Comparison of ENCODE assay signal across 8 cellular contexts in the genomic region with DNA sequence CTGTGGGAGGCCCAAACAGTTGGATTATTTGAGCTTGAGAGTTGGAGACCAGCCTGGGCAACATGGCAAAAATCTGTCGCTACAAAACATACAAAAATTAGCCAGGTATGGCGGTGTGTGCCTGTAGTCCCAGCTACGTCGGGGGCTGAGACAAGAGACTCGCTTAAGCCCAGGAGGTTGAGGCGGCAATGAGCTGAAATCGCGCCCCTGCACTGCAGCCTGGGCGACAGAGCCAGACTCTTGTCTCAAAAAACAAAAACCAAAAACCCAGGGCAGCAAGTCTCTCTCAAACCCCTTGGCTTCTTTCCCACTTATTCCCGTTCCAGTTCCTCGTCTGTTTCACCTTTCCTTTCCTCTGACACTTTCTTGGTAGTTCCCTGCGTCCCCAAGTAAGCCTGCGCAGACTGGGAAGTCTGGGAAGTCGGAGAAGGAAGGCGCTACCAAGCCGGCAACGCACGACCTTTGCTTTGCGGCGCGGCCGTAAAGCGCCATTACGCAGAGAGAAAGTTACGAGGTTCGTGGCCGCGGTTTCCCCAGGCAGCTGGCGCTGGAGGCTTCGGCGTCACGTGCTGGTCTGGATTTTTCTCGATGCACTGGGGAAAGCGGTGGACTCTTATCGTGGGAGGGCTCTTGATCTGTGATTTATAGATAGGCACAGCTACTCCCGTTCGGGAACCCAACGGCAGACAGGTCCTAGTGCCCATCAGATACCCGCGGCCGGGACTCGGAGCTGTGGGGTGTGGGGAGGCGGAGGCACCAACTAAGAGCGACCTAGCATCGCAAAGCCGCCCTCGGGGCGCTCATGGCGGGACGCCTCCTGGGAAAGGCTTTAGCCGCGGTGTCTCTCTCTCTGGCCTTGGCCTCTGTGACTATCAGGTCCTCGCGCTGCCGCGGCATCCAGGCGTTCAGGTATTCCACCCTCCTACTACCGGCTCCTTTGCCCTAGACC. TPM values are rescaled to one million over a fixed set of nuclear protein-coding genes. Genes with fewer than 3 reads are reported as not detected.
DNase-seq lines count a peak whose midpoint lies in the region; ATAC-seq and TF ChIP-seq lines count a peak whose summit lies in the region.

A gene with protein sequence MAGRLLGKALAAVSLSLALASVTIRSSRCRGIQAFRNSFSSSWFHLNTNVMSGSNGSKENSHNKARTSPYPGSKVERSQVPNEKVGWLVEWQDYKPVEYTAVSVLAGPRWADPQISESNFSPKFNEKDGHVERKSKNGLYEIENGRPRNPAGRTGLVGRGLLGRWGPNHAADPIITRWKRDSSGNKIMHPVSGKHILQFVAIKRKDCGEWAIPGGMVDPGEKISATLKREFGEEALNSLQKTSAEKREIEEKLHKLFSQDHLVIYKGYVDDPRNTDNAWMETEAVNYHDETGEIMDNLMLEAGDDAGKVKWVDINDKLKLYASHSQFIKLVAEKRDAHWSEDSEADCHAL (plus strand): TSS at position 470 of the 949 bp plus-strand sequence. CDS start 333 bp downstream, at position 803.

- H3K4me1 ChIP-seq in KMS-11 (ENCODE audit: low read depth, poor library complexity, severe bottlenecking) (peaks cover 20% of the 10 kb centered on the region), Peyer's patch (peaks cover 0 to 49% (median 13%) of the 10 kb centered on the region in 4 donors), muscle layer of duodenum (ENCODE audit: control insufficient read depth in 1 of 2, insufficient read depth in 2 of 2, low read length in 2 of 2) (peaks cover 3 to 14% of the 10 kb centered on the region in 2 donors)

- no peaks in the 10 kb centered on the region for H3K36me3 ChIP-seq in KMS-11 (ENCODE audit: insufficient read depth)
- no peaks in the 10 kb centered on the region for H3K36me3 ChIP-seq in Peyer's patch
- H3K36me3 ChIP-seq in muscle layer of duodenum (ENCODE audit: control insufficient read depth in 1 of 2, insufficient read depth in 2 of 2, low read length in 2 of 2), result no peaks in the 10 kb centered on the region

- peak within 1 kb of the TSS; percentile 97 for H2AFZ ChIP-seq in KMS-11 (ENCODE audit: low read depth)

- H3K4me3 ChIP-seq in KMS-11 (IDR thresholded peaks at IDR 0.05; ENCODE audit: insufficient read depth, low read depth, low read length), result peak within 1 kb of the TSS; percentile 85
- peak within 1 kb of the TSS; percentile 55 to 71 (median 70) for H3K4me3 ChIP-seq in Peyer's patch
- peak within 1 kb of the TSS; percentile 88 to 98 for H3K4me3 ChIP-seq in muscle layer of duodenum (ENCODE audit: low read depth in 1 of 2, low read length in 2 of 2)

- peak; percentile 89 for DNase-seq in DMS79 treated with DMSO at 0.1 percent for 48 hours (lab: John Stamatoyannopoulos, UW)
- DNase-seq in Peyer's patch, result peak; percentile 95 to 98 (median 96)
- peak; percentile 91 to 92 for DNase-seq in activated T-cell treated with anti-CD3 and anti-CD28 coated beads, Interleukin-2, amount 50 U/mL, for 48 hours
- DNase-seq in stimulated activated CD8-positive, alpha-beta memory T cell treated with anti-CD3 and anti-CD28 coated beads, Interleukin-7, amount 100 ng/mL, for 4 hours (ENCODE audit: low read depth in 2 of 2), result peak; percentile 62 to 82

- TF ChIP-seq POLR2A in Peyer's patch (IDR thresholded peaks at IDR 0.05), result peak; percentile 57 to 82

- H3K9me3 ChIP-seq in Peyer's patch (no peaks in the 10 kb centered on the region), muscle layer of duodenum (ENCODE audit: control insufficient read depth in 1 of 2, low read length in 2 of 2) (no peaks in the 10 kb centered on the region)

- H4K20me1 ChIP-seq in KMS-11 (ENCODE audit: insufficient read depth), result no peaks in the 10 kb centered on the region

- H3K27me3 ChIP-seq in KMS-11 (ENCODE audit: insufficient read depth, low read depth) (no peaks in the 10 kb centered on the region), Peyer's patch (no peaks in the 10 kb centered on the region), muscle layer of duodenum (ENCODE audit: low read depth, low read length) (no peaks in the 10 kb centered on the region)

- H3K79me2 ChIP-seq in KMS-11 (ENCODE audit: insufficient read depth, low read depth), result peaks cover 31% of the 10 kb centered on the region; the same call in 1 of the 2 replicates

- H3K4me2 ChIP-seq in KMS-11, result peak within 1 kb of the TSS; percentile 86

- TF ChIP-seq CTCF in KMS-11 (conservative IDR thresholded peaks at IDR 0.05; ENCODE audit: low read depth, low read length) (no peak), Peyer's patch (IDR thresholded peaks at IDR 0.05) (peak in 1 of 6 experiments; percentile 6)

- ATAC-seq in GM21737 (IDR thresholded peaks at IDR 0.05; ENCODE audit: unreplicated experiment) (peak; percentile 87), esophagus mucosa (peak; percentile 92)

- H3K27ac ChIP-seq in KMS-11 (peak within 1 kb of the TSS; percentile 71), Peyer's patch (peak within 1 kb of the TSS; percentile 82 to 93 (median 88)), muscle layer of duodenum (ENCODE audit: low read length) (peak within 1 kb of the TSS; percentile 98)

- peak within 1 kb of the TSS; percentile 68 for H3K9ac ChIP-seq in KMS-11

RNA-seq across cellular contexts. Expression of the gene that starts here (rescaled TPM):
- total RNA-seq in Peyer's patch (10 to 100 TPM; 11.6 to 47.1 (median 37.8) TPM), esophagus mucosa (12.9 TPM)

Comparison
In these comparisons a context has a peak if more than half of its experiments do, and no peak if none do; other contexts are left out.
1. Peak in every context shown above with its lines: DNase-seq, ATAC-seq, H3K4me3 ChIP-seq and H3K27ac ChIP-seq.